In the genomic region with DNA sequence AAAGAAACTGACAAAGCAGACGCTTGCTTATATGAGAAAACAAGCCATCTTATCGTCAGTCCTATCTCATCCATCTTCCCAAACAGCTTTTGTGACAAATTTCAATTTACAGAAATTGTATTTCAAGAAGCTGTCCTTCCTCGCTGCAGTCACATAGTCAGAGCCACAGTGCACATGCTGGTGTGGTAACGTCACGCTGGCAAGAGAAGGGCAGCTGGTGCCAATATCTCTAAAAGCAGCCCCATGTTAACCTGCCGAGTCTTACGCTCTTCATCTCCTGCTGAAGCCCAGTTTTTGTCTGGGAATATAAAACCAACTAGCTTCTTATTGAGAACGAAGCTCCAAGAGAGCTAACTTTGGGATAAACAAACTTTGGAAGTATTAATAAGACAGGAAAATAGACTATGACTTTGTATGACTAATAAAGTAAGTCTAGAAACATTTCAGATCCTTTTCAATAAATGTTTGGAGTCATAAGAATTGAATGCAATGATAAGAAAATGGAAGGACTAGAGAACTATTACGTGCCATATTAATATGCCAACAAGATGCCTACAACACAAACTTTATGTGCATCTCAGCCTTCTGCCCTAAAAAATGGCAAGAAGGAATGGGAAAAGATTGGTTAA, we compare ENCODE assay signal across 22 cellular contexts.
DNase-seq lines count a peak whose midpoint lies in the region; ATAC-seq, FAIRE-seq and TF ChIP-seq lines count a peak whose summit lies in the region.
"Had no signal": no experiment of that assay in that cellular context is flagged by ENCODE, and none has a peak within 500 bp of the region (broad histone marks: within the 10 kb centered on the region; RNA-seq: fewer than 3 reads in every experiment).

No MANE protein-coding gene starts in this region.

- H3K27me3 ChIP-seq in psoas muscle (ENCODE audit: insufficient read depth in 3 of 3, low read length in 2 of 3), result no peaks in the 10 kb centered on the region

- no peak for TF ChIP-seq CTCF in fibroblast of pulmonary artery (IDR thresholded peaks at IDR 0.05; ENCODE audit: low read length, missing control alignments)
- no peak for TF ChIP-seq CTCF in psoas muscle (IDR thresholded peaks at IDR 0.05)

- FAIRE-seq in frontal cortex (lab: Jason Lieb, UNC), result no peak

- H3K9me3 ChIP-seq in psoas muscle, result no peaks in the 10 kb centered on the region

- H3K36me3 ChIP-seq in psoas muscle (ENCODE audit: insufficient read depth in 1 of 2, low read depth in 1 of 2), result peaks cover 7 to 54% of the 10 kb centered on the region in 2 donors

- peak; percentile 54 to 75 (median 68) for ATAC-seq in psoas muscle
- ATAC-seq in HG02610 (IDR thresholded peaks at IDR 0.05; ENCODE audit: unreplicated experiment), result no peak
- ATAC-seq: activated T-cell treated with anti-CD3 and anti-CD28 coated beads, Interleukin-2, amount 50 U/mL, for 4 hours; stimulated activated naive B cell treated with anti-CD40 and anti-IgM and Interleukin-4, amounts not matched to agents 10 μg/mL and 1 μg/mL and 100 μg/mL, for 72 hours had no signal

- peaks cover 42% of the 10 kb centered on the region for H3K4me1 ChIP-seq in psoas muscle

- no peak overlapping the region for H3K4me3 ChIP-seq in fibroblast of pulmonary artery (replicated peaks; ENCODE audit: low read depth, low read length)
- no peak overlapping the region for H3K4me3 ChIP-seq in psoas muscle
- H3K4me3 ChIP-seq: coronary artery had no signal

- 50 to 62% (median 55%) methylated on average over 9 of the region's 9 CpGs for WGBS in psoas muscle, 3 donors

- intact Hi-C loops in psoas muscle (cut with DNase I), result loop anchor here (5.0 to 10.0 kb wide), 2 partner anchors 273 to 665 kb away; no protein-coding TSS in a partner anchor

- DNase-seq in ELR (ENCODE audit: low read depth) (peak; percentile 63), M059J (ENCODE audit: low read depth) (peak; percentile 27), fibroblast of pulmonary artery (ENCODE audit: low read depth) (peak; percentile 7), psoas muscle (peak in 1 of 2 donors; percentile 60), frontal cortex (ENCODE audit: low spot score in 2 of 2) (no peak)
- no peak for DNase-seq in stimulated activated CD4-positive, alpha-beta T cell treated with anti-CD3 and anti-CD28 coated beads, Interleukin-1b, Interleukin-23, amount 100 ng/mL, for 48 hours
- DNase-seq: activated naive CD4-positive, alpha-beta T cell; activated T-cell treated with anti-CD3 and anti-CD28 coated beads, Interleukin-2, amount 50 U/mL, for 4 hours; CD4-positive, alpha-beta T cell; DMS 273 treated with DMSO at 0.1 percent for 48 hours; endodermal cell; glutamatergic neuron; mesendoderm; MM.1S; naive B cell; NCI-H1417 treated with DMSO at 0.1 percent for 48 hours; occipital lobe; stimulated activated CD4-positive, alpha-beta T cell treated with anti-CD3 and anti-CD28 coated beads, Interleukin-4, amount 100 ng/mL, for 24 hours; stimulated activated naive B cell treated with anti-CD40 and anti-IgM and Interleukin-4, amounts not matched to agents 10 μg/mL and 1 μg/mL and 100 μg/mL, for 72 hours; trophoblast cell had no signal

- H3K27ac ChIP-seq in psoas muscle, result peak overlapping the region; percentile 64
- H3K27ac ChIP-seq: coronary artery had no signal

Comparison
In these comparisons a context has a peak if more than half of its experiments do, and no peak if none do; other contexts are left out.
1. DNase-seq: peak in ELR (single experiment), M059J (single experiment) and fibroblast of pulmonary artery (single experiment); none in frontal cortex (0 of 2) and stimulated activated CD4-positive, alpha-beta T cell treated with anti-CD3 and anti-CD28 coated beads, Interleukin-1b, Interleukin-23, amount 100 ng/mL, for 48 hours (single experiment).